22 cellular contexts compared by ENCODE assay signal in the genomic region with DNA sequence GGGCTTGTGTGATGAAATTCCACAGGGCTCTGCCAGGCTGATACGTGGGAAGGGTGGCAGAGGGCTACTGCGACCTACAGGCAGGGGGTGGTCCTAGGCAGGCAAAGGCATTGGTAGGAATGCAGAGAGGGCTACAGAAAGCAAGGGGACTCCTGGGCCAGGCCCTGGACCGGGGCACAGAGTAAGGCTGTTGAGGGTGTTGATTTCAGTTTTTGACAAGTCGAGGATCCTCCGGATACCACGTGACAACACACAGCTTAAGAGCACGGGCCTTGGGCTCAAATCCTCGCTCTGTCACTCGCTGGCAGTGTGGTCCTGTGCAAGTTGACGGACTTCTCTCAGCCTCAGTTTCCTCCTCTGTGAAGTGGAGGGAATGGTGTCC. TPM values are rescaled to one million over a fixed set of nuclear protein-coding genes. Genes with fewer than 3 reads are reported as not detected.
A peak's percentile ranks its signal among the peaks of the same experiment; 100 is the strongest.
DNase-seq lines count a peak whose midpoint lies in the region; ATAC-seq, FAIRE-seq and TF ChIP-seq lines count a peak whose summit lies in the region.
"Had no signal": no experiment of that assay in that cellular context is flagged by ENCODE, and none has a peak within 500 bp of the region (broad histone marks: within the 10 kb centered on the region; RNA-seq: fewer than 3 reads in every experiment).

No MANE protein-coding gene starts in this region.

- TF ChIP-seq POLR2A in endothelial cell of umbilical vein (IDR thresholded peaks at IDR 0.05; ENCODE audit: low read depth, low read length) (no peak), gastrocnemius medialis (IDR thresholded peaks at IDR 0.05) (no peak)

- no TSS peak for BruUV-seq in endothelial cell of umbilical vein (replicated peaks; lab: Mats Ljungman, UMichigan)

- TF ChIP-seq CTCF in endothelial cell of umbilical vein (IDR thresholded peaks at IDR 0.05; ENCODE audit: extremely low read depth in 1 of 2, insufficient read depth in 1 of 2, low read depth in 1 of 2, low read length in 2 of 2), result no peak
- TF ChIP-seq CTCF in liver (IDR thresholded peaks at IDR 0.05; ENCODE audit: low read depth, low read length, missing input control), result no peak
- TF ChIP-seq CTCF in gastrocnemius medialis (IDR thresholded peaks at IDR 0.05 in 4 of 5, conservative IDR thresholded peaks at IDR 0.05 in 1 of 5), result no peak
- TF ChIP-seq CTCF in GM10266 (IDR thresholded peaks at IDR 0.05; ENCODE audit: control insufficient read depth, insufficient read depth, low read depth, missing control alignments), result no peak

- dilution Hi-C loops in endothelial cell of umbilical vein (cut with MboI; ENCODE audit: extremely low pct_ligation_motif_present, low sequenced_read_pairs), result no loop called here

- H3K4me1 ChIP-seq in NT2/D1 (ENCODE audit: insufficient read depth, insufficient read length), result peaks cover 11% of the 10 kb centered on the region
- H3K4me1 ChIP-seq in endothelial cell of umbilical vein (ENCODE audit: control insufficient read depth, extremely low read depth, insufficient read depth, low read length), result peaks cover 19% of the 10 kb centered on the region
- H3K4me1 ChIP-seq in liver (ENCODE audit: control insufficient read depth in 4 of 4, insufficient read depth in 4 of 4, low read length in 3 of 4), result peaks cover 6 to 13% (median 12%) of the 10 kb centered on the region in 4 donors
- H3K4me1 ChIP-seq in gastrocnemius medialis, result no peaks in the 10 kb centered on the region
- H3K4me1 ChIP-seq: uterus had no signal

- in situ Hi-C loops in gastrocnemius medialis (cut with MboI; ENCODE audit: low sequenced_read_pairs in 4 of 4), result no loop called here

- H3K4me3 ChIP-seq in NT2/D1 (ENCODE audit: insufficient read length, low read depth) (no peak overlapping the region), endothelial cell of umbilical vein (replicated peaks in 1 of 3; ENCODE audit: insufficient read depth in 1 of 3, low read depth in 1 of 3, low read length in 3 of 3) (no peak overlapping the region), liver (ENCODE audit: low read depth in 1 of 3, low read length in 3 of 3) (no peak overlapping the region), gastrocnemius medialis (no peak overlapping the region)
- H3K4me3 ChIP-seq: right lobe of liver, uterus had no signal

- H3K4me2 ChIP-seq in endothelial cell of umbilical vein (ENCODE audit: insufficient read depth, low read length), result no peak overlapping the region

- no peaks in the 10 kb centered on the region for H3K9me3 ChIP-seq in NT2/D1 (ENCODE audit: insufficient read depth, low read length)
- H3K9me3 ChIP-seq in endothelial cell of umbilical vein (replicated peaks; ENCODE audit: control insufficient read depth, insufficient read depth, low read length), result no peaks in the 10 kb centered on the region
- no peaks in the 10 kb centered on the region for H3K9me3 ChIP-seq in liver (ENCODE audit: control insufficient read depth in 4 of 4, low read length in 3 of 4)
- no peaks in the 10 kb centered on the region for H3K9me3 ChIP-seq in gastrocnemius medialis
- H3K9me3 ChIP-seq: right lobe of liver, uterus had no signal

- CTCF ChIA-PET in endothelial cell of umbilical vein (lab: Charles Lee), result interaction anchor here (0.7 to 1.9 kb wide), 3 partner anchors 26 to 150 kb away, joined by 3 to 4 read pairs (median 3); no protein-coding TSS in a partner anchor

- H4K20me1 ChIP-seq in endothelial cell of umbilical vein (replicated peaks; ENCODE audit: control insufficient read depth, extremely low read depth, insufficient read depth, low read length), result no peaks in the 10 kb centered on the region

- no peak for ATAC-seq in gastrocnemius medialis
- ATAC-seq: SK-N-SH treated with all-trans-retinoic acid at 6 μM for 48 hours had no signal

- no peak for TF ChIP-seq RAD21 in liver (IDR thresholded peaks at IDR 0.05)

- H3K9me1 ChIP-seq in endothelial cell of umbilical vein (replicated peaks; ENCODE audit: control insufficient read depth, extremely low read depth, insufficient read depth, low read length), result no peaks in the 10 kb centered on the region

- peak overlapping the region; percentile 8 for H3K9ac ChIP-seq in NT2/D1 (ENCODE audit: insufficient read length, low read depth)
- no peak overlapping the region for H3K9ac ChIP-seq in endothelial cell of umbilical vein (replicated peaks; ENCODE audit: extremely low read depth, insufficient read depth, low read length)
- H3K9ac ChIP-seq in liver (ENCODE audit: low read depth in 1 of 2, low read length in 2 of 2), result peak overlapping the region in 1 of 2 donors; percentile 28

- POLR2A ChIA-PET in endothelial cell of umbilical vein (lab: Charles Lee), result interaction anchor here (0.7 kb wide), 1 partner anchor 133 kb away, joined by 3 read pairs; no protein-coding TSS in a partner anchor

- 74% methylated on average over 10 of the region's 10 CpGs for whole genome bisulfite sequencing in liver

- H3K27me3 ChIP-seq in NT2/D1 (ENCODE audit: insufficient read depth, insufficient read length), result no peaks in the 10 kb centered on the region
- no peaks in the 10 kb centered on the region for H3K27me3 ChIP-seq in endothelial cell of umbilical vein (ENCODE audit: control insufficient read depth in 2 of 2, insufficient read depth in 2 of 2, low read length in 2 of 2)
- H3K27me3 ChIP-seq in liver (ENCODE audit: control insufficient read depth in 4 of 4, insufficient read depth in 4 of 4, low read length in 3 of 4), result no peaks in the 10 kb centered on the region
- peaks cover 7 to 32% (median 13%) of the 10 kb centered on the region in 3 donors for H3K27me3 ChIP-seq in gastrocnemius medialis
- H3K27me3 ChIP-seq: right lobe of liver, uterus had no signal

- H3K36me3 ChIP-seq in NT2/D1 (ENCODE audit: insufficient read depth, insufficient read length, low read length), result no peaks in the 10 kb centered on the region
- no peaks in the 10 kb centered on the region for H3K36me3 ChIP-seq in endothelial cell of umbilical vein (ENCODE audit: control insufficient read depth in 2 of 2, extremely low read depth in 1 of 2, insufficient read depth in 2 of 2, low read length in 2 of 2)
- H3K36me3 ChIP-seq in liver (ENCODE audit: control insufficient read depth in 4 of 4, insufficient read depth in 3 of 4, low read depth in 1 of 4, low read length in 3 of 4), result no peaks in the 10 kb centered on the region
- H3K36me3 ChIP-seq in gastrocnemius medialis, result no peaks in the 10 kb centered on the region
- H3K36me3 ChIP-seq: brain microvascular endothelial cell, right lobe of liver, uterus had no signal

- no peak for DNase-seq in NT2/D1 (ENCODE audit: low read depth, low spot score)
- DNase-seq in endothelial cell of umbilical vein (ENCODE audit: low read depth, low spot score), result no peak
- DNase-seq in gastrocnemius medialis, result no peak
- no peak for DNase-seq in NCI-H446 treated with DMSO at 0.1 percent for 48 hours (lab: John Stamatoyannopoulos, UW)
- DNase-seq in GM10266 (ENCODE audit: extremely low spot score), result no peak
- no peak for DNase-seq in NCI-H526 treated with DMSO at 0.1 percent for 48 hours (lab: John Stamatoyannopoulos, UW)
- no peak for DNase-seq in NCI-H2196 treated with DMSO at 0.1 percent for 48 hours (lab: John Stamatoyannopoulos, UW; ENCODE audit: unreplicated experiment)
- DNase-seq: activated CD4-positive, alpha-beta T cell treated with anti-CD3 and anti-CD28 coated beads, Interleukin-2, amount 50 U/mL, for 4 hours; activated CD8-positive, alpha-beta memory T cell treated with anti-CD3 and anti-CD28 coated beads, Interleukin-2, amount 50 U/mL, for 4 hours; brain microvascular endothelial cell; C1 segment of cervical spinal cord; effector memory CD4-positive, alpha-beta T cell; NCI-H1417; NCI-H510A had no signal

- no peaks in the 10 kb centered on the region for H3K79me2 ChIP-seq in endothelial cell of umbilical vein (ENCODE audit: control insufficient read depth, insufficient read depth, low read length)

- H2AFZ ChIP-seq in endothelial cell of umbilical vein (ENCODE audit: low read depth, low read length), result peak overlapping the region; percentile 82

- intact Hi-C loops in endothelial cell of umbilical vein (cut with micrococcal nuclease) (no loop called here), gastrocnemius medialis (cut with DNase I; ENCODE audit: low total_unique reads) (no loop called here)

- H3K27ac ChIP-seq in endothelial cell of umbilical vein (ENCODE audit: insufficient read depth, low read depth, low read length) (no peak overlapping the region), liver (ENCODE audit: low read depth in 1 of 2, low read length in 2 of 2) (peak overlapping the region; percentile 22 to 51), gastrocnemius medialis (peak overlapping the region in 3 of 4 donors; percentile 30 to 63 (median 62))
- H3K27ac ChIP-seq: brain microvascular endothelial cell, VCaP had no signal

- FAIRE-seq in endothelial cell of umbilical vein (lab: Jason Lieb, UNC), result no peak
- FAIRE-seq: colon had no signal

TF ChIP-seq in endothelial cell of umbilical vein, 7 proteins besides CTCF, POLR2A, EP300 and RAD21 (continues in another document):
- TF ChIP-seq MYC (IDR thresholded peaks at IDR 0.05; ENCODE audit: low read depth, low read length), result no peak
- no peak for TF ChIP-seq POLR2AphosphoS5 (IDR thresholded peaks at IDR 0.05; ENCODE audit: insufficient read depth, low read depth, low read length)
- TF ChIP-seq EZH2 (IDR thresholded peaks at IDR 0.05; ENCODE audit: borderline replicate concordance, low read depth, low read length, severe bottlenecking), result no peak
- no peak for TF ChIP-seq FOS (IDR thresholded peaks at IDR 0.05; ENCODE audit: borderline replicate concordance, insufficient read depth, low read length)

TF ChIP-seq in liver, 16 proteins besides CTCF, POLR2A, EP300 and RAD21 (continues in another document):
- TF ChIP-seq YY1 (IDR thresholded peaks at IDR 0.05) (no peak), RXRA (IDR thresholded peaks at IDR 0.05) (no peak), SP1 (IDR thresholded peaks at IDR 0.05) (no peak), TAF1 (conservative IDR thresholded peaks at IDR 0.05) (no peak), HNF4G (IDR thresholded peaks at IDR 0.05) (no peak), GABPA (IDR thresholded peaks at IDR 0.05 in 1 of 2, conservative IDR thresholded peaks at IDR 0.05 in 1 of 2) (no peak), JUND (IDR thresholded peaks at IDR 0.05) (no peak), HNF4A (conservative IDR thresholded peaks at IDR 0.05) (no peak), FOXA2 (IDR thresholded peaks at IDR 0.05) (no peak)

RNA-seq across cellular contexts. Expression of a gene that starts 19.1 kb away (rescaled TPM):
- total RNA-seq in endothelial cell of umbilical vein (0.05 and 0.22 TPM in 2 replicates), liver (1 to 10 TPM in 1 of 2 donors, under 1 TPM in 1; 0.84 to 1.0 TPM), gastrocnemius medialis (1 to 10 TPM; 1.1 to 4.0 (median 3.8) TPM)
- polyA plus RNA-seq in endothelial cell of umbilical vein (0.10 and 0.22 TPM in 2 replicates), liver (under 1 TPM; 0.08 to 0.38 TPM)
- polyA plus RNA-seq in endothelial cell of umbilical vein (2011; cell fraction: cytosol; rRNA removed), result 0.23 and 0.24 TPM in 2 replicates
- polyA plus RNA-seq in endothelial cell of umbilical vein (2011; cell fraction: nucleus; rRNA removed), result 0.07 and 0.24 TPM in 2 replicates
- polyA plus RNA-seq in endothelial cell of umbilical vein (2012), result 0.90 and 3.7 TPM in 2 replicates
- polyA minus RNA-seq in endothelial cell of umbilical vein, result 0.04 and 0.15 TPM in 2 replicates
- not detected for polyA minus RNA-seq in endothelial cell of umbilical vein (2011; cell fraction: cytosol; rRNA and poly(A)+ RNA removed)
- 0.14 TPM in 1 of 2 replicates, not detected in the other for polyA minus RNA-seq in endothelial cell of umbilical vein (2011; cell fraction: nucleus; rRNA and poly(A)+ RNA removed)
- polyA plus RNA-seq: AG04450, IgD-negative memory B cell had no signal
